16 cellular contexts compared by ENCODE assay signal in genomic region chr17:49055181-49055927, GRCh38.
"Had no signal": no experiment of that assay in that cellular context is flagged by ENCODE, and none has a peak within 500 bp of the region (broad histone marks: within the 10 kb centered on the region; RNA-seq: fewer than 3 reads in every experiment).

No MANE protein-coding gene starts in this region.

- H3K4me1 Mint-ChIP-seq: central memory CD8-positive, alpha-beta T cell; nephron had no signal

- H3K36me3 ChIP-seq: adrenal gland, left lung, ovary had no signal

- H3K9me3 Mint-ChIP-seq: activated T-helper 2 cell treated with anti-CD3 and anti-CD28 coated beads, Interferon-gamma antibody, Interleukin-2, Interleukin-4, amounts not matched to agents 10 μg/mL and 5 μg/mL and 100 μg/mL, durations not matched to agents 14 hours and 24 hours and 36 hours; central memory CD8-positive, alpha-beta T cell; dendritic cell treated with granulocyte-macrophage colony-stimulating factor and Interleukin-4, amounts not matched to agents 40 ng/mL and 50 ng/mL, for 4 days; effector memory CD8-positive, alpha-beta T cell; nephron; stimulated activated naive CD8-positive, alpha-beta T cell treated with anti-CD3 and anti-CD28 coated beads, Interleukin-15, amount 100 ng/mL, for 72 hours had no signal

- H3K27ac ChIP-seq: adrenal gland, left lung, ovary, testis had no signal

- H3K27ac Mint-ChIP-seq: activated T-helper 2 cell treated with anti-CD3 and anti-CD28 coated beads, Interferon-gamma antibody, Interleukin-2, Interleukin-4, amounts not matched to agents 10 μg/mL and 5 μg/mL and 100 μg/mL, durations not matched to agents 14 hours and 24 hours and 36 hours; dendritic cell treated with granulocyte-macrophage colony-stimulating factor and Interleukin-4, amounts not matched to agents 40 ng/mL and 50 ng/mL, for 4 days; effector memory CD8-positive, alpha-beta T cell; nephron; stimulated activated naive CD8-positive, alpha-beta T cell treated with anti-CD3 and anti-CD28 coated beads, Interleukin-15, amount 100 ng/mL, for 72 hours had no signal

- DNase-seq: activated CD4-positive, alpha-beta T cell treated with anti-CD3 and anti-CD28 coated beads, Interleukin-2, amount 50 U/mL, for 1 hour; activated CD4-positive, CD25-positive, alpha-beta regulatory T cell; activated naive CD4-positive, alpha-beta T cell treated with anti-CD3 and anti-CD28 coated beads, Interleukin-2, amount 50 U/mL, for 16 hours; activated T-cell treated with anti-CD3 and anti-CD28 coated beads for 4 hours; adrenal gland; effector memory CD8-positive, alpha-beta T cell; hippocampal formation; left lung; ovary; stimulated activated CD4-positive, alpha-beta T cell treated with anti-CD3 and anti-CD28 coated beads, Interleukin-4, amount 100 ng/mL, for 24 hours; stimulated activated naive CD8-positive, alpha-beta T cell treated with anti-CD3 and anti-CD28 coated beads, Interleukin-15, amount 100 ng/mL, for 72 hours; testis had no signal

- H3K4me3 Mint-ChIP-seq: central memory CD8-positive, alpha-beta T cell; dendritic cell treated with granulocyte-macrophage colony-stimulating factor and Interleukin-4, amounts not matched to agents 40 ng/mL and 50 ng/mL, for 4 days; effector memory CD8-positive, alpha-beta T cell; nephron; stimulated activated naive CD8-positive, alpha-beta T cell treated with anti-CD3 and anti-CD28 coated beads, Interleukin-15, amount 100 ng/mL, for 72 hours had no signal

- H3K4me3 ChIP-seq: adrenal gland, left lung, ovary, testis had no signal

- H3K27me3 ChIP-seq: ovary, testis had no signal

- H3K27me3 Mint-ChIP-seq: stimulated activated naive CD8-positive, alpha-beta T cell treated with anti-CD3 and anti-CD28 coated beads, Interleukin-15, amount 100 ng/mL, for 72 hours had no signal

- ATAC-seq: effector memory CD8-positive, alpha-beta T cell; left lung; stimulated activated naive CD8-positive, alpha-beta T cell treated with anti-CD3 and anti-CD28 coated beads, Interleukin-15, amount 100 ng/mL, for 72 hours had no signal

- H3K9me3 ChIP-seq: adrenal gland, left lung, ovary, testis had no signal

- H3K4me1 ChIP-seq: adrenal gland, left lung, testis had no signal
